1 cellular context compared by ENCODE assay signal in the genomic region with DNA sequence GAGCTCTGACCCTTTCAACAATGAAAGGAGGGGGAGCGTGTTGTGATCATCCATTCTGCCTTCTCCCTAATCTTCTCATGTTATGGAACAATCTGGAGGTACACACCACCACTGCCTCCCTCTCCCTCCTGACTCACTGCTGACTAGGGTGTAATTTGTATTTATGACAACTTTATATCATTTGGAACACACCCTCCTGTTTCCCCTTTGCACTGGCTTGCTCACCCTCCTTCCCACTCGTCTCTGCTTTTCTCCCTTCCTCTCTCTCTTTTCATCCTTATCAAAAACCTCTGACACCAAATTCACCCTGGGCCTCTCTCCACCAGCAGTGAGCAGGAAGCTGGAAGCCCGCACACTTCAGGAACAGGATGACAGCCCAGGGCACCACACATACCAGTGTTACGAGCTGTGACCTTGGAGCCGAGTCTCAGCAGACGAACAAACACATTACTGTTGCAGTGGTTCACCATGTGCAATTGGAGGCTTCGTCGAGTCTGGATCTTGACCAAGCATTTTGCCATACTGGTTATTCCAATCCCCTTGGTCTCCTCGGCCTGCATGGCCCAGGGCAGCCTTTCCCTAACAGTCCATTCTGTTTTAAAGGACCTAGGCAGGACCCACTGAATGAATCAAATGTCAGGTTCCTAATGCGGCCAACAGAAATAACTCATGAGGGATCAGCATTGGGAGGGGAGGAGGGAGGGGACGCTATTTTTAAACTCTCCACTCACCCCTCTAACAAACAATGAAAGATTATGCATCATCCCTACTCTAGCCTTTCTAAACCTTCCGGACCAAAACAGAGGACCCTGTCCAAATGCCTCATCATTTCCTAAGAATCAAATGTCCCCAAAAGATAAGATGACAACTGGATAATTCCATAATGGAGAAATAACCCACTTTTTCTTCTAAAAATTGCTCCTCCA.
TF ChIP-seq lines count a peak whose summit lies in the region.

No MANE protein-coding gene starts in this region.

TF ChIP-seq in K562, 482 proteins besides CTCF, POLR2A, EP300 and RAD21:
- TF ChIP-seq GABPB2 (CRISPR knock-in tag; conservative IDR thresholded peaks at IDR 0.05) = no peak
- TF ChIP-seq, protein P1, sequence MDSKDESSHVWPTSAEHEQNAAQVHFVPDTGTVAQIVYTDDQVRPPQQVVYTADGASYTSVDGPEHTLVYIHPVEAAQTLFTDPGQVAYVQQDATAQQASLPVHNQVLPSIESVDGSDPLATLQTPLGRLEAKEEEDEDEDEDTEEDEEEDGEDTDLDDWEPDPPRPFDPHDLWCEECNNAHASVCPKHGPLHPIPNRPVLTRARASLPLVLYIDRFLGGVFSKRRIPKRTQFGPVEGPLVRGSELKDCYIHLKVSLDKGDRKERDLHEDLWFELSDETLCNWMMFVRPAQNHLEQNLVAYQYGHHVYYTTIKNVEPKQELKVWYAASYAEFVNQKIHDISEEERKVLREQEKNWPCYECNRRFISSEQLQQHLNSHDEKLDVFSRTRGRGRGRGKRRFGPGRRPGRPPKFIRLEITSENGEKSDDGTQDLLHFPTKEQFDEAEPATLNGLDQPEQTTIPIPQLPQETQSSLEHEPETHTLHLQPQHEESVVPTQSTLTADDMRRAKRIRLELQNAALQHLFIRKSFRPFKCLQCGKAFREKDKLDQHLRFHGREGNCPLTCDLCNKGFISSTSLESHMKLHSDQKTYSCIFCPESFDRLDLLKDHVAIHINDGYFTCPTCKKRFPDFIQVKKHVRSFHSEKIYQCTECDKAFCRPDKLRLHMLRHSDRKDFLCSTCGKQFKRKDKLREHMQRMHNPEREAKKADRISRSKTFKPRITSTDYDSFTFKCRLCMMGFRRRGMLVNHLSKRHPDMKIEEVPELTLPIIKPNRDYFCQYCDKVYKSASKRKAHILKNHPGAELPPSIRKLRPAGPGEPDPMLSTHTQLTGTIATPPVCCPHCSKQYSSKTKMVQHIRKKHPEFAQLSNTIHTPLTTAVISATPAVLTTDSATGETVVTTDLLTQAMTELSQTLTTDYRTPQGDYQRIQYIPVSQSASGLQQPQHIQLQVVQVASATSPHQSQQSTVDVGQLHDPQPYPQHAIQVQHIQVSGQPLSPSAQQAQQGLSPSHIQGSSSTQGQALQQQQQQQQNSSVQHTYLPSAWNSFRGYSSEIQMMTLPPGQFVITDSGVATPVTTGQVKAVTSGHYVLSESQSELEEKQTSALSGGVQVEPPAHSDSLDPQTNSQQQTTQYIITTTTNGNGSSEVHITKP (IDR thresholded peaks at IDR 0.05; ENCODE audit: partially characterized antibody) = peak; percentile 16
TF ChIP-seq in K562: peak in this region for 1.
